8 cellular contexts compared by ENCODE assay signal in genomic region chr11:69637956-69638871, GRCh38. TPM values are rescaled to one million over a fixed set of nuclear protein-coding genes. Genes with fewer than 3 reads are reported as not detected.
DNase-seq lines count a peak whose midpoint lies in the region; ATAC-seq and TF ChIP-seq lines count a peak whose summit lies in the region.

No MANE protein-coding gene starts in this region.

- H3K9ac ChIP-seq in HUES48 (ENCODE audit: low read depth, low read length) = peak overlapping the region; percentile 77

- no peak for DNase-seq in AG09309 (ENCODE audit: low read depth)
- peak; percentile 41 to 69 (median 61) for DNase-seq in adrenal gland
- DNase-seq in iPS DF 19.7 (ENCODE audit: low read depth, low spot score) = peak; percentile 88
- DNase-seq in skeletal muscle cell (ENCODE audit: low read depth) = peak; percentile 39
- DNase-seq in NK-92 (lab: John Stamatoyannopoulos, UW; ENCODE audit: unreplicated experiment) = no peak
- no peak for DNase-seq in GM10248 (ENCODE audit: extremely low spot score)

- H3K27me3 ChIP-seq in HUES48 (ENCODE audit: control insufficient read depth, insufficient read depth, low read length) (peaks cover 34% of the 10 kb centered on the region), adrenal gland (peaks cover 2% of the 10 kb centered on the region)

- peak overlapping the region; percentile 73 for H3K4me3 ChIP-seq in AG09309 (ENCODE audit: control insufficient read depth, low read depth, low read length)
- peak overlapping the region; percentile 87 for H3K4me3 ChIP-seq in HUES48 (ENCODE audit: low read depth, low read length)
- H3K4me3 ChIP-seq in adrenal gland = peak overlapping the region in 2 of 4 donors; percentile 2 to 72
- H3K4me3 ChIP-seq in skeletal muscle cell (ENCODE audit: low read depth, low read length) = peak overlapping the region; percentile 95

- H3K36me3 ChIP-seq in HUES48 (ENCODE audit: control insufficient read depth, insufficient read depth, low read length) = no peaks in the 10 kb centered on the region
- no peaks in the 10 kb centered on the region for H3K36me3 ChIP-seq in adrenal gland (replicated peaks in 1 of 2)

- H3K27ac ChIP-seq in HUES48 (ENCODE audit: low read depth, low read length) (peak overlapping the region; percentile 92), adrenal gland (peak overlapping the region; percentile 30 to 88 (median 75))

- intact Hi-C loops in adrenal gland (cut with DNase I) = loop anchor here (5.0 to 10.0 kb wide), 2 partner anchors 173 to 191 kb away; no protein-coding TSS in a partner anchor

- peak in 1 of 2 donors; percentile 4 for TF ChIP-seq POLR2A in adrenal gland (IDR thresholded peaks at IDR 0.05)

- ATAC-seq in GM21360 (IDR thresholded peaks at IDR 0.05; ENCODE audit: unreplicated experiment) = no peak

- 1 to 4% (median 2%) methylated on average over 17 to 76 of the region's 76 CpGs for WGBS in adrenal gland, 4 donors

- H3K9me3 ChIP-seq in HUES48 (ENCODE audit: control insufficient read depth, insufficient read depth, low read length) (no peaks in the 10 kb centered on the region), adrenal gland (replicated peaks in 1 of 3) (no peaks in the 10 kb centered on the region)

- CTCF ChIA-PET in GM10248 (lab: Yijun Ruan, JAX) = no interaction called here

- POLR2A ChIA-PET in GM10248 (lab: Yijun Ruan, JAX) = no interaction called here

- no peak for TF ChIP-seq CTCF in AG09309 (IDR thresholded peaks at IDR 0.05; ENCODE audit: control insufficient read depth, insufficient read depth, low read depth, low read length, missing control alignments)
- no peak for TF ChIP-seq CTCF in adrenal gland (IDR thresholded peaks at IDR 0.05)
- no peak for TF ChIP-seq CTCF in GM10248 (IDR thresholded peaks at IDR 0.05; ENCODE audit: control extremely low read depth, extremely low read depth, low read depth, missing control alignments)

- H3K4me1 ChIP-seq in HUES48 (ENCODE audit: control insufficient read depth, insufficient read depth, low read length) = 0 out of 2 replicates have a peak, but pooled peaks cover 6% of the 10 kb centered on the region
- H3K4me1 ChIP-seq in adrenal gland (replicated peaks in 1 of 2) = peaks cover 37 to 69% of the 10 kb centered on the region in 2 donors

RNA-seq across cellular contexts. Expression of gene CCND1, which starts 2.7 kb away (rescaled TPM):
- 100 to 1,000 TPM in 4 of 8 donors, 10 to 100 TPM in 4; 74.3 to 149 (median 103) TPM for total RNA-seq in adrenal gland
- polyA plus RNA-seq in adrenal gland = 10 to 100 TPM; 12.1 to 42.9 (median 29.5) TPM

RNA-seq across cellular contexts. Expression of gene LTO1, which starts 36.9 kb away (rescaled TPM):
- total RNA-seq in adrenal gland = 10 to 100 TPM; 10.9 to 41.3 (median 22.7) TPM
- 10 to 100 TPM; 23.0 to 52.5 (median 38.4) TPM for polyA plus RNA-seq in adrenal gland

Comparison
In these comparisons a context has a peak if more than half of its experiments do, and no peak if none do; other contexts are left out.
1. DNase-seq: peak in adrenal gland (7 of 7), iPS DF 19.7 (single experiment) and skeletal muscle cell (single experiment); none in AG09309 (single experiment), NK-92 (single experiment) and GM10248 (single experiment).